In genomic region chr16:59181821-59182420, GRCh38 we compare ENCODE assay signal across 26 cellular contexts.
DNase-seq lines count a peak whose midpoint lies in the region; ATAC-seq, FAIRE-seq and TF ChIP-seq lines count a peak whose summit lies in the region.
"Had no signal": no experiment of that assay in that cellular context is flagged by ENCODE, and none has a peak within 500 bp of the region (broad histone marks: within the 10 kb centered on the region; RNA-seq: fewer than 3 reads in every experiment).

No MANE protein-coding gene starts in this region.

- intact Hi-C loops in left ventricle myocardium superior (cut with micrococcal nuclease) = no loop called here
- intact Hi-C loops in right cardiac atrium (cut with DNase I) = no loop called here
- intact Hi-C loops in kidney (cut with DNase I) = no loop called here
- intact Hi-C loops in upper lobe of right lung (cut with DNase I) = no loop called here

- no peak overlapping the region for H3K27ac Mint-ChIP-seq in activated T-cell treated with anti-CD3 and anti-CD28 coated beads, Interleukin-2, amount 50 U/mL, for 24 hours

- H3K27ac ChIP-seq in right cardiac atrium (ENCODE audit: low read length) = no peak overlapping the region
- H3K27ac ChIP-seq in kidney (ENCODE audit: low read depth in 2 of 2, low read length in 2 of 2) = no peak overlapping the region
- no peak overlapping the region for H3K27ac ChIP-seq in upper lobe of right lung
- H3K27ac ChIP-seq: HL-60, PC-9 had no signal

- H3K4me1 ChIP-seq in right cardiac atrium (ENCODE audit: control insufficient read depth, insufficient read depth, low read length) = no peaks in the 10 kb centered on the region
- no peaks in the 10 kb centered on the region for H3K4me1 ChIP-seq in kidney (ENCODE audit: control insufficient read depth in 1 of 2, insufficient read depth in 1 of 2, low read depth in 1 of 2, low read length in 2 of 2)
- no peaks in the 10 kb centered on the region for H3K4me1 ChIP-seq in upper lobe of right lung

- H3K36me3 ChIP-seq in kidney (ENCODE audit: control insufficient read depth in 1 of 2, insufficient read depth in 2 of 2, low read length in 2 of 2) (no peaks in the 10 kb centered on the region), upper lobe of right lung (no peaks in the 10 kb centered on the region)

- no peaks in the 10 kb centered on the region for H3K9me3 ChIP-seq in right cardiac atrium (ENCODE audit: control insufficient read depth, low read length)
- no peaks in the 10 kb centered on the region for H3K9me3 ChIP-seq in kidney (ENCODE audit: control insufficient read depth in 1 of 2, low read length in 2 of 2)
- no peaks in the 10 kb centered on the region for H3K9me3 ChIP-seq in upper lobe of right lung

- no peak for FAIRE-seq in kidney (lab: Jason Lieb, UNC)
- FAIRE-seq: D721Med, GM12878 had no signal

- H3K9me3 Mint-ChIP-seq in activated T-cell treated with anti-CD3 and anti-CD28 coated beads, Interleukin-2, amount 50 U/mL, for 24 hours = peaks cover 7% of the 10 kb centered on the region

- H3K36me3 Mint-ChIP-seq in activated T-cell treated with anti-CD3 and anti-CD28 coated beads, Interleukin-2, amount 50 U/mL, for 24 hours (ENCODE audit: low read depth) = no peaks in the 10 kb centered on the region

- ATAC-seq in left ventricle myocardium superior (peak; percentile 52), right cardiac atrium (no peak), upper lobe of right lung (peak; percentile 44)
- ATAC-seq: GM12878, HCT116 had no signal

- no peaks in the 10 kb centered on the region for H3K27me3 Mint-ChIP-seq in activated T-cell treated with anti-CD3 and anti-CD28 coated beads, Interleukin-2, amount 50 U/mL, for 24 hours

- H3K9ac ChIP-seq in kidney (ENCODE audit: low read length in 2 of 2) = no peak overlapping the region

- DNase-seq in left ventricle myocardium superior (peak; percentile 29), right cardiac atrium (no peak), NCI-H774 (lab: John Stamatoyannopoulos, UW) (peak; percentile 21), kidney (peak; percentile 63), upper lobe of right lung (no peak), COLO829 (ENCODE audit: low spot score) (no peak), DMS53 treated with DMSO at 0.1 percent for 48 hours (lab: John Stamatoyannopoulos, UW; ENCODE audit: unreplicated experiment) (no peak)
- DNase-seq in activated T-cell treated with anti-CD3 and anti-CD28 coated beads, Interleukin-2, amount 50 U/mL, for 24 hours = no peak
- DNase-seq: 8988T; EL; GDM1; Karpas-422; NCI-H1092; NCI-H1436; NCI-H187 treated with DMSO at 0.1 percent for 48 hours; NCI-H2171 treated with DMSO at 0.1 percent for 48 hours; NCI-H345; NCI-H524 treated with DMSO at 0.1 percent for 48 hours; NCI-H82; NK-92 treated with Interleukin-12 subunit alpha and Interleukin-12 subunit beta, amount 100 ng/mL, for 24 hours; PC-9; SHP77 had no signal

- H3K27me3 ChIP-seq in right cardiac atrium (ENCODE audit: control insufficient read depth, insufficient read depth) = no peaks in the 10 kb centered on the region
- no peaks in the 10 kb centered on the region for H3K27me3 ChIP-seq in upper lobe of right lung

- H3K4me3 ChIP-seq in right cardiac atrium (ENCODE audit: low read length) (no peak overlapping the region), kidney (ENCODE audit: low read length in 2 of 2) (no peak overlapping the region), upper lobe of right lung (no peak overlapping the region)
- H3K4me3 ChIP-seq: GM12878, PC-9 had no signal

- 88% methylated on average over 9 of the region's 9 CpGs for WGBS in right cardiac atrium

- no peak overlapping the region for H3K4me3 Mint-ChIP-seq in activated T-cell treated with anti-CD3 and anti-CD28 coated beads, Interleukin-2, amount 50 U/mL, for 24 hours

- TF ChIP-seq CTCF in kidney (IDR thresholded peaks at IDR 0.05; ENCODE audit: borderline replicate concordance, extremely low read depth, insufficient read depth) (no peak), upper lobe of right lung (IDR thresholded peaks at IDR 0.05) (no peak)

- H3K4me1 Mint-ChIP-seq in activated T-cell treated with anti-CD3 and anti-CD28 coated beads, Interleukin-2, amount 50 U/mL, for 24 hours (ENCODE audit: low read depth) = no peaks in the 10 kb centered on the region

Comparison
In these comparisons a context has a peak if more than half of its experiments do, and no peak if none do; other contexts are left out.
1. ATAC-seq: peak in left ventricle myocardium superior (single experiment) and upper lobe of right lung (single experiment); none in right cardiac atrium (0 of 2).
2. DNase-seq: peak in left ventricle myocardium superior (single experiment), NCI-H774 (single experiment) and kidney (single experiment); none in right cardiac atrium (0 of 3), upper lobe of right lung (single experiment), COLO829 (single experiment), activated T-cell treated with anti-CD3 and anti-CD28 coated beads, Interleukin-2, amount 50 U/mL, for 24 hours (single experiment) and DMS53 treated with DMSO at 0.1 percent for 48 hours (single experiment).